ENCODE assay signal across 8 cellular contexts in genomic region chr1:156124557-156125483, GRCh38. TPM values are rescaled to one million over a fixed set of nuclear protein-coding genes. Genes with fewer than 3 reads are reported as not detected.
DNase-seq lines count a peak whose midpoint lies in the region; ATAC-seq, FAIRE-seq and TF ChIP-seq lines count a peak whose summit lies in the region.

No MANE protein-coding gene starts in this region.

- peak overlapping the region; percentile 94 for H3K27ac Mint-ChIP-seq in endodermal cell

- H3K27ac ChIP-seq in RWPE1 (peak overlapping the region; percentile 100), endodermal cell (ENCODE audit: low read depth, low read length) (peak overlapping the region; percentile 12), pancreas (peak overlapping the region; percentile 83 to 97 (median 91))

- DNase-seq in NCI-H1417 (lab: John Stamatoyannopoulos, UW), result peak in 2 of 3 experiments; percentile 30 to 42
- DNase-seq in NCI-H1417 treated with DMSO at 0.1 percent for 48 hours (lab: John Stamatoyannopoulos, UW), result no peak
- DNase-seq in RWPE1 (ENCODE audit: low spot score), result no peak
- DNase-seq in endodermal cell, result peak; percentile 70
- DNase-seq in pancreas, result no peak
- no peak for DNase-seq in 8988T

- no peaks in the 10 kb centered on the region for H3K27me3 ChIP-seq in endodermal cell (ENCODE audit: control insufficient read depth, insufficient read depth, low read length, poor library complexity, severe bottlenecking)
- no peaks in the 10 kb centered on the region for H3K27me3 ChIP-seq in pancreas

- 93 to 94% methylated on average over 11 to 17 of the region's 17 CpGs for WGBS in endodermal cell (ENCODE audit: insufficient coverage in 1 of 2, insufficient read length in 1 of 2), 2 experiments
- WGBS in pancreas, 2 donors, result 81 to 84% methylated on average over 17 of the region's 17 CpGs

- CTCF ChIA-PET in RWPE1 (lab: Yijun Ruan, JAX), result interaction anchor here (1.0 to 2.8 kb wide), 3 partner anchors 29 to 226 kb away, joined by 4 to 11 read pairs (median 4); no protein-coding TSS in a partner anchor

- peaks cover 26% of the 10 kb centered on the region for H3K36me3 ChIP-seq in endodermal cell (ENCODE audit: control insufficient read depth, insufficient read depth, low read length)
- no peaks in the 10 kb centered on the region for H3K36me3 ChIP-seq in pancreas

- no peaks in the 10 kb centered on the region for H3K9me3 Mint-ChIP-seq in endodermal cell

- POLR2A ChIA-PET in RWPE1 (lab: Yijun Ruan, JAX; ENCODE audit: low non-redundant PET), result no interaction called here

- H3K4me1 Mint-ChIP-seq in endodermal cell, result peaks cover 49% of the 10 kb centered on the region

- peaks cover 4% of the 10 kb centered on the region for H3K36me3 Mint-ChIP-seq in endodermal cell (ENCODE audit: low read depth)

- H3K4me3 Mint-ChIP-seq in endodermal cell, result no peak overlapping the region

- H3K4me3 ChIP-seq in endodermal cell (ENCODE audit: low read length) (no peak overlapping the region), pancreas (no peak overlapping the region)

- H3K9me3 ChIP-seq in endodermal cell (ENCODE audit: control insufficient read depth, low read length), result no peaks in the 10 kb centered on the region
- no peaks in the 10 kb centered on the region for H3K9me3 ChIP-seq in pancreas

- H3K27me3 Mint-ChIP-seq in endodermal cell (ENCODE audit: insufficient read depth), result no peaks in the 10 kb centered on the region

- no peak for TF ChIP-seq CTCF in RWPE1 (conservative IDR thresholded peaks at IDR 0.05; ENCODE audit: low read depth)
- no peak for TF ChIP-seq CTCF in endodermal cell (conservative IDR thresholded peaks at IDR 0.05)
- no peak for TF ChIP-seq CTCF in pancreas (IDR thresholded peaks at IDR 0.05)

- FAIRE-seq in pancreas (lab: Jason Lieb, UNC), result no peak

- H3K4me1 ChIP-seq in endodermal cell (ENCODE audit: control insufficient read depth, insufficient read depth, low read length), result peaks cover 33% of the 10 kb centered on the region
- H3K4me1 ChIP-seq in pancreas, result peaks cover 68 to 100% (median 74%) of the 10 kb centered on the region in 3 donors

- intact Hi-C loops in pancreas (cut with DNase I), result no loop called here

- H3K9ac ChIP-seq in endodermal cell (ENCODE audit: extremely low read depth, low read length, poor library complexity, severe bottlenecking), result no peak overlapping the region

- ATAC-seq in pancreas (no peak), HG03342 (IDR thresholded peaks at IDR 0.05; ENCODE audit: unreplicated experiment) (no peak), HG02678 (IDR thresholded peaks at IDR 0.05; ENCODE audit: unreplicated experiment) (no peak)

RNA-seq across cellular contexts. Expression of gene LMNA, which starts 10.3 kb away (rescaled TPM):
- total RNA-seq in endodermal cell (10 to 100 TPM; 41.2 to 42.0 TPM), pancreas (100 to 1,000 TPM in 3 of 6 donors, 10 to 100 TPM in 3; 59.4 to 119 (median 92.7) TPM)
- polyA plus RNA-seq in endodermal cell (2013, experiment 1 of 2), result 46.3 TPM
- polyA plus RNA-seq in endodermal cell (2013, experiment 2 of 2), result 45.5 TPM
- polyA plus RNA-seq in pancreas, result 100 to 1,000 TPM in 1 of 2 donors, 10 to 100 TPM in 1; 96.7 to 111 TPM

RNA-seq across cellular contexts. Expression of gene SEMA4A, which starts 28.6 kb away (rescaled TPM):
- total RNA-seq in endodermal cell (10 to 100 TPM in 1 of 2 donors, 1 to 10 TPM in 1; 6.4 to 10.3 TPM), pancreas (1 to 10 TPM; 2.6 to 7.0 (median 4.5) TPM)
- polyA plus RNA-seq in endodermal cell (2013, experiment 1 of 2), result 5.0 TPM
- polyA plus RNA-seq in endodermal cell (2013, experiment 2 of 2), result 3.4 TPM
- 1 to 10 TPM; 4.4 to 5.4 TPM for polyA plus RNA-seq in pancreas

RNA-seq across cellular contexts. Expression of gene MEX3A, which starts 42.6 kb away (rescaled TPM):
- total RNA-seq in endodermal cell (10 to 100 TPM; 91.8 to 94.3 TPM), pancreas (1 to 10 TPM in 2 of 6 donors, under 1 TPM in 4; 0.12 to 3.1 (median 0.65) TPM)
- 91.4 TPM for polyA plus RNA-seq in endodermal cell (2013, experiment 1 of 2)
- 89.4 TPM for polyA plus RNA-seq in endodermal cell (2013, experiment 2 of 2)
- polyA plus RNA-seq in pancreas, result under 1 TPM; 0.19 to 0.76 TPM

Comparison
In these comparisons a context has a peak if more than half of its experiments do, and no peak if none do; other contexts are left out.
1. DNase-seq: peak in NCI-H1417 (2 of 3) and endodermal cell (single experiment); none in NCI-H1417 treated with DMSO at 0.1 percent for 48 hours (single experiment), RWPE1 (single experiment), pancreas (0 of 6) and 8988T (single experiment).
2. H3K27ac ChIP-seq: peak in every context shown above with its lines; median percentile 100 in RWPE1; 91 in pancreas; 12 in endodermal cell.
3. RNA of gene MEX3A, which starts 42.6 kb away (total RNA-seq): 91.8 to 94.3 TPM in endodermal cell; 0.12 to 3.1 TPM in pancreas; every median in the first group is over 10 times any median in the second.